Comparison of ENCODE assay signal across 8 cellular contexts in the genomic region with DNA sequence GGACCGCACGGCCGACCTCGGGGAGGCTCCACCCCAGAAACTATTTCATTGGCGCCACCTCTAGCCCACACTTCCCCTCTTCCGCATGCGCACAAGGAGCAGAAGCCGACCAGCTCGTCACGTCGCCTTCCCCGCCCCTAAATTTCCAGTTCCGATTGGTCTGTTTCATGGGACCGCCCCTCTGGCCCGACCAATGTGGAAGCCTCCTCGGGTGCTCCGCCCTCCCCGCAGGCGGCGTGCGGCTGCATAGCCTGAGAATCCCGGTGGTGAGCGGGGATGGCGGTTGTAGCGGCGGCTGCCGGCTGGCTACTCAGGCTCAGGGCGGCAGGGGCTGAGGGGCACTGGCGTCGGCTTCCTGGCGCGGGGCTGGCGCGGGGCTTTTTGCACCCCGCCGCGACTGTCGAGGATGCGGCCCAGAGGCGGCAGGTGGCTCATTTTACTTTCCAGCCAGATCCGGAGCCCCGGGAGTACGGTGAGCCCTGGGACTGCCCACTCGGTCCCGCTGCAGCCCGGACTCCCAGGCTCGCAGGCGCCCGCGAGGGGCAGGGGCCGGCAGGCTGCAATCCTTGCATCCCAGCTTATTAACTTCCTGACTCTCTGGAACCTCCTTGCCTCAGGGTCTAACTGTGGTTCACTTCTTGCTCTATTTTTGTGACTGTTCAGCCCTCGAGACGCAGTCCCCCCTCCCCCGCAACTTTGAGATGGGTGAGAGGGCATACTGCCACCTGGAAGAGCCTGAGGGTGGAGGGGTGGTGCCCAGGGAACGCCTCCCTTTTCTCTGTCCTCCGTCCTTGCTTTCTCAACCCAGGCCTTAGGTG. TPM values are rescaled to one million over a fixed set of nuclear protein-coding genes. Genes with fewer than 3 reads are reported as not detected.
DNase-seq lines count a peak whose midpoint lies in the region; ATAC-seq, FAIRE-seq and TF ChIP-seq lines count a peak whose summit lies in the region.

Gene BCKDHB, plus strand, starts transcription at position 254 of the 818 bp plus-strand sequence. Its CDS starts 23 bp downstream, at position 277.

- intact Hi-C loops in OCI-LY7 (cut with micrococcal nuclease; ENCODE audit: unreplicated experiment) = loop anchor here (1.0 to 5.0 kb wide), 3 partner anchors 102 to 1029 kb away; partner anchors contain the start of genes HMGN3, PHIP and TTK
- intact Hi-C loops in endothelial cell of umbilical vein (cut with micrococcal nuclease) = loop anchor here (2.0 to 5.0 kb wide), 2 partner anchors 76 to 99 kb away; no protein-coding TSS in a partner anchor

- DNase-seq in D721Med (ENCODE audit: insufficient read length, low spot score) (peak; percentile 63), HuH-7.5 (ENCODE audit: low spot score) (peak; percentile 86), OCI-LY7 (ENCODE audit: low spot score) (peak; percentile 99), activated T-cell treated with anti-CD3 and anti-CD28 coated beads for 1 hour (ENCODE audit: low read depth) (peak; percentile 96), endothelial cell of umbilical vein (ENCODE audit: low read depth, low spot score) (peak; percentile 99), midbrain (lab: John Stamatoyannopoulos, UW) (peak; percentile 99)
- peak; percentile 91 to 95 for DNase-seq in stimulated activated CD8-positive, alpha-beta memory T cell treated with anti-CD3 and anti-CD28 coated beads, Interleukin-2, amount 100 ng/mL, for 1 hour (ENCODE audit: low read depth in 2 of 2)

- no peaks in the 10 kb centered on the region for H3K9me1 ChIP-seq in endothelial cell of umbilical vein (replicated peaks; ENCODE audit: control insufficient read depth, extremely low read depth, insufficient read depth, low read length)

- H3K4me2 ChIP-seq in OCI-LY7 (ENCODE audit: low read length) (peak within 1 kb of the TSS; percentile 77), endothelial cell of umbilical vein (ENCODE audit: insufficient read depth, low read length) (peak within 1 kb of the TSS; percentile 99)

- no peaks in the 10 kb centered on the region for H3K36me3 ChIP-seq in OCI-LY7 (ENCODE audit: insufficient read depth, low read length)
- no peaks in the 10 kb centered on the region for H3K36me3 ChIP-seq in endothelial cell of umbilical vein (ENCODE audit: control insufficient read depth in 2 of 2, extremely low read depth in 1 of 2, insufficient read depth in 2 of 2, low read length in 2 of 2)

- H3K9me2 ChIP-seq in OCI-LY7 (ENCODE audit: insufficient read depth, low read length) = no peaks in the 10 kb centered on the region

- peak within 1 kb of the TSS; percentile 82 for H3K9ac ChIP-seq in endothelial cell of umbilical vein (replicated peaks; ENCODE audit: extremely low read depth, insufficient read depth, low read length)

- peaks cover 14% of the 10 kb centered on the region for H3K4me1 ChIP-seq in OCI-LY7 (ENCODE audit: insufficient read depth, low read length, poor library complexity, severe bottlenecking)
- H3K4me1 ChIP-seq in endothelial cell of umbilical vein (ENCODE audit: control insufficient read depth, extremely low read depth, insufficient read depth, low read length) = peaks cover 3% of the 10 kb centered on the region

- POLR2A ChIA-PET in OCI-LY7 (lab: Charles Lee) = interaction anchor here (0.6 to 2.1 kb wide), 15 partner anchors 8 to 103 kb away, joined by 3 to 12 read pairs (median 4); partner anchors contain the start of gene TTK
- POLR2A ChIA-PET in endothelial cell of umbilical vein (lab: Charles Lee) = interaction anchor here (0.6 to 1.0 kb wide), 5 partner anchors 11 to 192 kb away, joined by 3 to 5 read pairs (median 4); no protein-coding TSS in a partner anchor

- H4K20me1 ChIP-seq in OCI-LY7 (ENCODE audit: insufficient read depth, low read length) = no peaks in the 10 kb centered on the region
- H4K20me1 ChIP-seq in endothelial cell of umbilical vein (replicated peaks; ENCODE audit: control insufficient read depth, extremely low read depth, insufficient read depth, low read length) = no peaks in the 10 kb centered on the region

- H2AFZ ChIP-seq in OCI-LY7 (ENCODE audit: low read length) (peak within 1 kb of the TSS; percentile 100), endothelial cell of umbilical vein (ENCODE audit: low read depth, low read length) (peak within 1 kb of the TSS; percentile 96)

- peak within 1 kb of the TSS; percentile 46 for H3K27ac ChIP-seq in OCI-LY7 (ENCODE audit: low read depth, low read length, poor library complexity, severe bottlenecking)
- H3K27ac ChIP-seq in endothelial cell of umbilical vein (ENCODE audit: insufficient read depth, low read depth, low read length) = peak within 1 kb of the TSS; percentile 13

- TF ChIP-seq CTCF in D721Med (IDR thresholded peaks at IDR 0.05; ENCODE audit: insufficient read depth, missing control alignments) (no peak), OCI-LY7 (conservative IDR thresholded peaks at IDR 0.05; ENCODE audit: low read length) (no peak), endothelial cell of umbilical vein (IDR thresholded peaks at IDR 0.05; ENCODE audit: extremely low read depth in 1 of 2, insufficient read depth in 1 of 2, low read depth in 1 of 2, low read length in 2 of 2) (no peak)

- FAIRE-seq in D721Med (lab: Jason Lieb, UNC) (no peak), endothelial cell of umbilical vein (lab: Jason Lieb, UNC) (peak; percentile 94)

- H3K27me3 ChIP-seq in endothelial cell of umbilical vein (ENCODE audit: control insufficient read depth in 2 of 2, insufficient read depth in 2 of 2, low read length in 2 of 2) = peaks cover 0 to 4% of the 10 kb centered on the region in 2 experiments

- BruUV-seq in OCI-LY7 (replicated peaks; lab: Mats Ljungman, UMichigan) = no TSS peak
- BruUV-seq in endothelial cell of umbilical vein (replicated peaks; lab: Mats Ljungman, UMichigan) = no TSS peak

- ATAC-seq in GM21526 (IDR thresholded peaks at IDR 0.05; ENCODE audit: low FRiP score, unreplicated experiment) = peak; percentile 99

- peak; percentile 96 for TF ChIP-seq POLR2A in endothelial cell of umbilical vein (IDR thresholded peaks at IDR 0.05; ENCODE audit: low read depth, low read length)

- H3K4me3 ChIP-seq in OCI-LY7 (ENCODE audit: low read depth, low read length, poor library complexity, severe bottlenecking) (peak within 1 kb of the TSS; percentile 94), endothelial cell of umbilical vein (replicated peaks in 1 of 3; ENCODE audit: insufficient read depth in 1 of 3, low read depth in 1 of 3, low read length in 3 of 3) (peak within 1 kb of the TSS; percentile 63 to 90 (median 66))

- dilution Hi-C loops in endothelial cell of umbilical vein (cut with MboI; ENCODE audit: extremely low pct_ligation_motif_present, low sequenced_read_pairs) = no loop called here

- CTCF ChIA-PET in OCI-LY7 (lab: Charles Lee; ENCODE audit: unreplicated experiment) = no interaction called here
- CTCF ChIA-PET in endothelial cell of umbilical vein (lab: Charles Lee) = interaction anchor here (0.6 to 1.4 kb wide), 16 partner anchors 9 to 417 kb away, joined by 3 to 5 read pairs (median 3); no protein-coding TSS in a partner anchor

- H3K79me2 ChIP-seq in OCI-LY7 (ENCODE audit: insufficient read depth, low read depth, low read length) = peaks cover 9% of the 10 kb centered on the region; the same call in 1 of the 2 replicates
- no peaks in the 10 kb centered on the region for H3K79me2 ChIP-seq in endothelial cell of umbilical vein (ENCODE audit: control insufficient read depth, insufficient read depth, low read length)

- no peaks in the 10 kb centered on the region for H3K9me3 ChIP-seq in OCI-LY7 (ENCODE audit: low read length)
- no peaks in the 10 kb centered on the region for H3K9me3 ChIP-seq in endothelial cell of umbilical vein (replicated peaks; ENCODE audit: control insufficient read depth, insufficient read depth, low read length)

TF ChIP-seq in endothelial cell of umbilical vein, 7 proteins besides CTCF, POLR2A, EP300 and RAD21:
- TF ChIP-seq MAX (IDR thresholded peaks at IDR 0.05; ENCODE audit: insufficient read depth, insufficient read length) (no peak), POLR2AphosphoS5 (IDR thresholded peaks at IDR 0.05; ENCODE audit: insufficient read depth, low read depth, low read length) (peak; percentile 93)

RNA-seq across cellular contexts. Expression of gene BCKDHB, which starts in this region (rescaled TPM):
- 25.0 and 30.3 TPM in 2 replicates for total RNA-seq in OCI-LY7 (2014; rRNA removed; shearing (Covaris generic))
- total RNA-seq in OCI-LY7 (2022) = 25.7 and 31.7 TPM in 2 replicates
- total RNA-seq in endothelial cell of umbilical vein = 11.5 and 12.2 TPM in 2 replicates
- polyA plus RNA-seq in endothelial cell of umbilical vein = 4.2 and 5.6 TPM in 2 replicates
- 5.5 and 6.1 TPM in 2 replicates for polyA plus RNA-seq in endothelial cell of umbilical vein (2011; cell fraction: cytosol; rRNA removed)
- 6.1 and 8.7 TPM in 2 replicates for polyA plus RNA-seq in endothelial cell of umbilical vein (2011; cell fraction: nucleus; rRNA removed)
- polyA plus RNA-seq in endothelial cell of umbilical vein (2012) = 6.4 and 9.0 TPM in 2 replicates
- polyA minus RNA-seq in endothelial cell of umbilical vein = 8.2 and 9.5 TPM in 2 replicates
- polyA minus RNA-seq in endothelial cell of umbilical vein (2011; cell fraction: cytosol; rRNA and poly(A)+ RNA removed) = 2.9 TPM
- polyA minus RNA-seq in endothelial cell of umbilical vein (2011; cell fraction: nucleus; rRNA and poly(A)+ RNA removed) = 21.9 and 27.6 TPM in 2 replicates

Comparison
In these comparisons a context has a peak if more than half of its experiments do, and no peak if none do; other contexts are left out.
1. Peak in every context shown above with its lines: DNase-seq, ATAC-seq, H3K4me3 ChIP-seq and H3K27ac ChIP-seq.